Comparison of ENCODE assay signal across 34 cellular contexts in the genomic region with DNA sequence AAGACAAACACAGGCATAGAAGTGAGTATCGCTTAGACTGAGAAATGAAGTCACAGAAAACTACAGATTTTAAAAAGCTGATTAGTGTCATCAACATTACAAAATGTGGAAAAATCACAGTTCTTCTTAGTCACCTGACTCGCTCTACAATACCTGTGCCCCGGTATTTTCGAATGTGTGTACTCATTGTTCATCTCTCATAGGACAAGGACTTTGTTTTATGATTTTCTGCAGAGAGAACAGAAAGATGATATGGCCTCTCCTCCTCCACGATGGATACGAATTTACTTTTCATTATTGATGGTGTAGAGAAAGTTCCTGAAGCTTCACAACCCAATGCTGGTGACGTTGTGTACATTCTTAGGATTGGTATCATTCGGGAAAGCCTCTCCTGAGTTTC. TPM values are rescaled to one million over a fixed set of nuclear protein-coding genes. Genes with fewer than 3 reads are reported as not detected.
"Had no signal": no experiment of that assay in that cellular context is flagged by ENCODE, and none has a peak within 500 bp of the region (broad histone marks: within the 10 kb centered on the region; RNA-seq: fewer than 3 reads in every experiment).

No MANE protein-coding gene starts in this region.

- DNase-seq: activated effector memory CD4-positive, alpha-beta T cell treated with Interleukin-2 at 50 U/mL for 16 hours; activated gamma-delta T cell; activated gamma-delta T cell treated with Interleukin-2 at 50 U/mL for 16 hours; activated naive CD4-positive, alpha-beta T cell; activated naive CD4-positive, alpha-beta T cell treated with anti-CD3 and anti-CD28 coated beads for 36 hours; activated naive CD4-positive, alpha-beta T cell treated with anti-CD3 and anti-CD28 coated beads, Interleukin-2, amount 10 ng/mL, durations not matched to agents 7 days and 5 days; activated naive CD4-positive, alpha-beta T cell treated with anti-CD3 and anti-CD28 coated beads, Interleukin-2, amount 50 U/mL, for 16 hours; activated naive CD4-positive, alpha-beta T cell treated with Interleukin-2 at 50 U/mL for 16 hours; activated naive CD8-positive, alpha-beta T cell treated with anti-CD3 and anti-CD28 coated beads for 36 hours; activated naive CD8-positive, alpha-beta T cell treated with anti-CD3 and anti-CD28 coated beads, Interleukin-2, amount 10 ng/mL, durations not matched to agents 7 days and 5 days; activated naive CD8-positive, alpha-beta T cell treated with anti-CD3 and anti-CD28 coated beads, Interleukin-2, amount 50 U/mL, for 24 hours; activated T-cell treated with anti-CD3 and anti-CD28 coated beads, Interleukin-2, amount 50 U/mL, for 1 hour; activated T-cell treated with anti-CD3 and anti-CD28 coated beads, Interleukin-2, amount 50 U/mL, for 24 hours; activated T-cell treated with anti-CD3 and anti-CD28 coated beads, Interleukin-2, amount 50 U/mL, for 4 hours; activated T-cell treated with anti-CD3 and anti-CD28 coated beads, Interleukin-2, amount 50 U/mL, for 48 hours; activated T-cell treated with anti-CD3 and anti-CD28 coated beads, Interleukin-2, amount 50 U/mL, for 72 hours; adrenal gland; amniotic stem cell; amygdala; anterior cingulate cortex; aorta; body of pancreas; brain microvascular endothelial cell; caudate nucleus; central memory CD4-positive, alpha-beta T cell; cerebellar nuclear complex had no signal

- H3K27me3 ChIP-seq: ascending aorta, body of pancreas, cardiac muscle cell had no signal

- FAIRE-seq: astrocyte, bronchial epithelial cell had no signal

- H3K27ac ChIP-seq: adrenal gland, ascending aorta, body of pancreas, brain microvascular endothelial cell, breast epithelium, cardiac muscle cell had no signal

- H3K9me3 ChIP-seq: adrenal gland, ascending aorta had no signal

- H3K36me3 ChIP-seq: adrenal gland, ascending aorta, brain microvascular endothelial cell, breast epithelium, cardiac muscle cell had no signal

- H3K4me1 ChIP-seq: ascending aorta, body of pancreas had no signal

- ATAC-seq: activated naive CD4-positive, alpha-beta T cell treated with anti-CD3 and anti-CD28 coated beads, Interleukin-2, amount 50 U/mL, for 72 hours; activated naive CD8-positive, alpha-beta T cell treated with anti-CD3 and anti-CD28 coated beads, Interleukin-2, amount 50 U/mL, for 24 hours; activated T-cell treated with anti-CD3 and anti-CD28 coated beads, Interleukin-2, amount 50 U/mL, for 4 hours; activated T-cell treated with anti-CD3 and anti-CD28 coated beads, Interleukin-2, amount 50 U/mL, for 72 hours; activated T-helper 17 cell treated with anti-CD3 and anti-CD28 coated beads, Interleukin-2, amount 50 U/mL, for 72 hours; body of pancreas had no signal

- H3K4me3 ChIP-seq: adrenal gland, ascending aorta, body of pancreas, breast epithelium, cardiac muscle cell had no signal

RNA-seq across cellular contexts. Expression of a gene that starts 29.4 kb away (rescaled TPM):
- total RNA-seq: activated naive CD8-positive, alpha-beta T cell treated with anti-CD3 and anti-CD28 coated beads, Interleukin-2, amount 10 ng/mL, durations not matched to agents 7 days and 5 days; aorta; ascending aorta; cerebellum had no signal
